Comparison of ENCODE assay signal across 3 cellular contexts in genomic region chr2:98498703-98499445, GRCh38.
TF ChIP-seq lines count a peak whose summit lies in the region.

No MANE protein-coding gene starts in this region.

TF ChIP-seq in IMR-90, 13 proteins besides CTCF, POLR2A, EP300 and RAD21:
- TF ChIP-seq ELK1 (IDR thresholded peaks at IDR 0.05; ENCODE audit: borderline replicate concordance, low read depth, low read length) (no peak), BHLHE40 (IDR thresholded peaks at IDR 0.05; ENCODE audit: low read depth, low read length) (no peak), RCOR1 (IDR thresholded peaks at IDR 0.05; ENCODE audit: insufficient replicate concordance, low read length) (no peak), NFE2L2 (IDR thresholded peaks at IDR 0.05; ENCODE audit: low read depth, low read length) (no peak), MAZ (IDR thresholded peaks at IDR 0.05; ENCODE audit: borderline replicate concordance, low read depth, low read length) (no peak), CHD1 (IDR thresholded peaks at IDR 0.05; ENCODE audit: low read depth, low read length) (no peak), MXI1 (IDR thresholded peaks at IDR 0.05; ENCODE audit: borderline replicate concordance, low read depth, low read length) (no peak), RFX5 (IDR thresholded peaks at IDR 0.05; ENCODE audit: low read depth, low read length) (no peak), FOS (IDR thresholded peaks at IDR 0.05; ENCODE audit: low read depth, low read length) (no peak), SMC3 (IDR thresholded peaks at IDR 0.05; ENCODE audit: low read depth, low read length) (no peak), USF2 (IDR thresholded peaks at IDR 0.05; ENCODE audit: low read depth, low read length) (no peak), MAFK (IDR thresholded peaks at IDR 0.05; ENCODE audit: low read depth, low read length) (no peak), CEBPB (IDR thresholded peaks at IDR 0.05; ENCODE audit: low read depth, low read length) (no peak)
TF ChIP-seq in IMR-90: peak in this region for 0.

TF ChIP-seq in endothelial cell of umbilical vein, 7 proteins besides CTCF, POLR2A, EP300 and RAD21:
- peak; percentile 49 for TF ChIP-seq POLR2AphosphoS5 (IDR thresholded peaks at IDR 0.05; ENCODE audit: insufficient read depth, low read depth, low read length)
- peak; percentile 66 for TF ChIP-seq FOS (IDR thresholded peaks at IDR 0.05; ENCODE audit: borderline replicate concordance, insufficient read depth, low read length)
- TF ChIP-seq MYC (IDR thresholded peaks at IDR 0.05; ENCODE audit: low read depth, low read length), result no peak
- TF ChIP-seq GATA2 (IDR thresholded peaks at IDR 0.05; ENCODE audit: insufficient read depth, insufficient read length, low read depth, low read length), result no peak
- TF ChIP-seq JUN (IDR thresholded peaks at IDR 0.05; ENCODE audit: borderline replicate concordance, insufficient read depth, insufficient read length, low read depth), result peak; percentile 86
- TF ChIP-seq EZH2 (IDR thresholded peaks at IDR 0.05; ENCODE audit: borderline replicate concordance, low read depth, low read length, severe bottlenecking), result no peak

TF ChIP-seq in GM23338, 12 proteins besides CTCF, POLR2A, EP300 and RAD21:
- TF ChIP-seq NANOG (IDR thresholded peaks at IDR 0.05; ENCODE audit: borderline replicate concordance), result no peak
- TF ChIP-seq CREB1 (CRISPR knock-in tag; IDR thresholded peaks at IDR 0.05; ENCODE audit: low read depth), result no peak
- no peak for TF ChIP-seq EZH2phosphoT487 (IDR thresholded peaks at IDR 0.05; ENCODE audit: unreplicated experiment)
- no peak for TF ChIP-seq STAT1 (IDR thresholded peaks at IDR 0.05; ENCODE audit: unreplicated experiment)
- TF ChIP-seq REST (IDR thresholded peaks at IDR 0.05; ENCODE audit: unreplicated experiment), result no peak
